Comparison of ENCODE assay signal across 16 cellular contexts in the genomic region with DNA sequence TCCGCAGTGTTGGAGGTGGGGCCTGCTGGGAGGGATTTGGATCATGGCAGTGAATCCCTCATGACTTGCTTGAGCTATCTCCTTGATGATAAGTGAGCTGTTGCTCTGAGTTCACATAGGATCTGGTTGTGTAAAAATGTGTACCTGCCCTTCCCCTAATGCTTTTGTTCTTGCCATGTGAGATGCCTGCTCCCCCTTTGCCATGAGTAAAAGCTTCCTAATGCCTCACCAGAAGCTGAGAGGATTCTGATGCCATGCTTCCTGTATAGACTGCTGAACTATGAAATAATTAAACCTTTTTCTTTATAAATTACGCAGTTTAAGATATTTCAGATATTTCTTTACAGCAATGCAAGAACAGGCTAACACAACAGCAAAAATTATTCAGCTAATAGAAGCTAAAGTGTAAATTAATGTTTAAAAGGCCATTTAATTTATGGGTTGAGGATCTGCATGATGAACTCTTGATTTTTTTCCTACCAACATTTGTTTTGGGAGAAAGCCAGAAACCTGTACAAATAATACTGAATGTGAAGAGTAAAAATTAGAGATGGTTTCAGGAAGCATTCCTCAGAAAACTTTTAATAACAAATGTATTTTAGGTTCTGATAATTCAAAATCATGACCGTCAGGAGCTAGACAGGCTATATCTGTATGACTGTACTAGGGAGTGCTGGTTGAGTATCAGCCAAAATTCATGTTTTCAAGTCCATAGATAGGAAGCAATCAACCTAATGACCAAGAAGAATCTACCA.
DNase-seq lines count a peak whose midpoint lies in the region; TF ChIP-seq lines count a peak whose summit lies in the region.
"Had no signal": no experiment of that assay in that cellular context is flagged by ENCODE, and none has a peak within 500 bp of the region (broad histone marks: within the 10 kb centered on the region; RNA-seq: fewer than 3 reads in every experiment).

No MANE protein-coding gene starts in this region.

- H3K36me3 Mint-ChIP-seq in mesothelial cell of epicardium = no peaks in the 10 kb centered on the region
- H3K36me3 Mint-ChIP-seq: CD14-positive monocyte; CD4-positive, alpha-beta memory T cell had no signal

- TF ChIP-seq CTCF in 22Rv1 (IDR thresholded peaks at IDR 0.05) = no peak
- no peak for TF ChIP-seq CTCF in mesothelial cell of epicardium (IDR thresholded peaks at IDR 0.05; ENCODE audit: unreplicated experiment)

- DNase-seq in DMS53 (lab: John Stamatoyannopoulos, UW) (peak; percentile 9), DMS53 treated with DMSO at 0.1 percent for 48 hours (lab: John Stamatoyannopoulos, UW; ENCODE audit: unreplicated experiment) (no peak), dermis blood vessel endothelial cell (peak; percentile 45), mesothelial cell of epicardium (ENCODE audit: low spot score in 2 of 2, unreplicated experiment in 2 of 2) (no peak), HPDE6-E6E7 (ENCODE audit: extremely low spot score) (no peak)
- no peak for DNase-seq in effector CD4-positive, alpha-beta T cell
- DNase-seq: 8988T; CD4-positive, alpha-beta memory T cell; DMS153; DND-41; EL; GOT3; H9 had no signal

- H3K27ac Mint-ChIP-seq in mesothelial cell of epicardium = peak overlapping the region; percentile 77
- H3K27ac Mint-ChIP-seq: CD14-positive monocyte; CD4-positive, alpha-beta memory T cell; H9 had no signal

- peaks cover 42% of the 10 kb centered on the region for H3K4me1 Mint-ChIP-seq in mesothelial cell of epicardium
- H3K4me1 Mint-ChIP-seq: CD14-positive monocyte; CD4-positive, alpha-beta memory T cell; H9 had no signal

- no peak overlapping the region for H3K4me3 Mint-ChIP-seq in mesothelial cell of epicardium
- H3K4me3 Mint-ChIP-seq: CD14-positive monocyte; CD4-positive, alpha-beta memory T cell; H9 had no signal

- H3K9me3 Mint-ChIP-seq in mesothelial cell of epicardium = peaks cover 12% of the 10 kb centered on the region
- H3K9me3 Mint-ChIP-seq: CD4-positive, alpha-beta memory T cell; H9 had no signal

- no peaks in the 10 kb centered on the region for H3K27me3 Mint-ChIP-seq in mesothelial cell of epicardium (ENCODE audit: low read depth)
- H3K27me3 Mint-ChIP-seq: CD4-positive, alpha-beta memory T cell had no signal

- 0 out of 2 replicates have a peak overlapping the region, but pooled peaks have one; percentile 9 for H3K27ac ChIP-seq in 22Rv1
- H3K27ac ChIP-seq: BLaER1 had no signal

Comparison
In these comparisons a context has a peak if more than half of its experiments do, and no peak if none do; other contexts are left out.
1. DNase-seq: peak in DMS53 (single experiment) and dermis blood vessel endothelial cell (single experiment); none in DMS53 treated with DMSO at 0.1 percent for 48 hours (single experiment), mesothelial cell of epicardium (0 of 2), HPDE6-E6E7 (single experiment) and effector CD4-positive, alpha-beta T cell (single experiment).